Comparison of ENCODE assay signal across 28 cellular contexts in genomic region chr6:161061576-161061975, GRCh38.
"Had no signal": no experiment of that assay in that cellular context is flagged by ENCODE, and none has a peak within 500 bp of the region (broad histone marks: within the 10 kb centered on the region; RNA-seq: fewer than 3 reads in every experiment).

No MANE protein-coding gene starts in this region.

- H3K27ac ChIP-seq: SJSA1 had no signal

- FAIRE-seq: bronchial epithelial cell had no signal

- H3K27me3 ChIP-seq: SJSA1 had no signal

- H3K9me3 ChIP-seq: SJSA1 had no signal

- H3K4me3 ChIP-seq: SJSA1 had no signal

- DNase-seq: activated CD4-positive, alpha-beta T cell treated with anti-CD3 and anti-CD28 coated beads, Interleukin-2, amount 10 ng/mL, durations not matched to agents 24 days and 14 days; activated CD4-positive, alpha-beta T cell treated with anti-CD3 and anti-CD28 coated beads, Interleukin-2, amount 50 U/mL, for 4 hours; activated CD8-positive, alpha-beta T cell treated with anti-CD3 and anti-CD28 coated beads for 36 hours; activated gamma-delta T cell treated with Interleukin-2 at 50 U/mL for 16 hours; activated naive CD4-positive, alpha-beta T cell treated with anti-CD3 and anti-CD28 coated beads for 36 hours; activated naive CD8-positive, alpha-beta T cell treated with anti-CD3 and anti-CD28 coated beads, Interleukin-2, amount 50 U/mL, for 24 hours; activated T-cell treated with anti-CD3 and anti-CD28 coated beads, Interleukin-2, amount 50 U/mL, for 1 hour; activated T-cell treated with anti-CD3 and anti-CD28 coated beads, Interleukin-2, amount 50 U/mL, for 72 hours; anterior cingulate cortex; caudate nucleus; cerebellar nuclear complex; Karpas-422; KBM-7; NCI-H1105 treated with DMSO at 0.1 percent for 48 hours; NCI-H1436; NCI-H1694; NCI-H1930; NCI-H2081 treated with DMSO at 0.1 percent for 48 hours; NCI-H345; NCI-H524 treated with DMSO at 0.1 percent for 48 hours; RPMI8226; SHP77 treated with DMSO at 0.1 percent for 48 hours; SW 1271; T-helper 1 cell; T1000 had no signal

- ATAC-seq: activated CD8-positive, alpha-beta T cell treated with anti-CD3 and anti-CD28 coated beads for 36 hours; activated naive CD8-positive, alpha-beta T cell treated with anti-CD3 and anti-CD28 coated beads, Interleukin-2, amount 50 U/mL, for 24 hours; activated T-cell treated with anti-CD3 and anti-CD28 coated beads, Interleukin-2, amount 50 U/mL, for 72 hours; Panc1 had no signal
